In the genomic region with DNA sequence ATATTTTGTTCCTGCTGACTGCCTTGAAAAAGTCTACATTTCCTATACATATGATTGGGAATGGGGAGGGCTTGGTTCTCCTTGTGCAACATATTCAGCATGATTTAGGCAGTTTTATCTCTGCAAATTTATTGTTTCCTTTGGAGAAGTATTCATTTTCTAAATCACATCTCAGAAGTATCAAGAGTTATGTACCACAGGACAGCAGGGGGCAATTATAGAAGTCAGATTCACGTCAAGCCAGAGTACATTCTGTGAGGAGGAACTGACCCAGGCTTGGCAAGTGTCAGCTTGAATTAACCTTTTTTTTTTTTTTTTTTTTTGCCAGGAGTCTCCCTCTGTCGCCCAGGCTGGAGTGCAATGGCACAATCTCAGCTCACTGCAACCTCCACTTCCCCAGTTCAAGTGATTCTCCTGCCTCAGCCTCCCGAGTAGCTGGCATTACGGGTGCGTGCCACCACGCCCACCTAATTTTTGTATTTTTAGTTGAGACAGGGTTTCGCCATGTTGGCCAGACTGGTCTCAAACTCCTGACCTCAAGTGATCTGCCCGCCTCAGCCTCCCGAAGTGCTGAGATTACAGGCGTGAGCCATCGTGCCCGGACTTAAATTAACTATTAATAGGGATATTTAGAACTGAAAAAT, we compare ENCODE assay signal across 8 cellular contexts. TPM values are rescaled to one million over a fixed set of nuclear protein-coding genes. Genes with fewer than 3 reads are reported as not detected.
A peak's percentile ranks its signal among the peaks of the same experiment; 100 is the strongest.
DNase-seq lines count a peak whose midpoint lies in the region; ATAC-seq and TF ChIP-seq lines count a peak whose summit lies in the region.
"Not testable (repeated sequence)": the region's sequence is repeated elsewhere in the genome, so short reads cannot be mapped to it uniquely, and the experiment has no call there.

No MANE protein-coding gene starts in this region.

- H3K4me1 ChIP-seq in muscle layer of duodenum (ENCODE audit: control insufficient read depth in 1 of 2, insufficient read depth in 2 of 2, low read length in 2 of 2): not testable (repeated sequence)

- not testable (repeated sequence) for H3K36me3 Mint-ChIP-seq in CD14-positive monocyte; activated B cell treated with CpG ODN at 0.5 μM for 24 hours (ENCODE audit: low read depth); stimulated activated naive CD8-positive, alpha-beta T cell treated with anti-CD3 and anti-CD28 coated beads, Interleukin-15, Interleukin-2, amounts not matched to agents 100 ng/mL and 50 ng/mL, for 24 hours (ENCODE audit: low read depth)

- intact Hi-C loops in CD14-positive monocyte (cut with micrococcal nuclease) (loop anchor here in 1 of 2 donors (2.0 kb wide), 1 partner anchor 19 kb away; no protein-coding TSS in a partner anchor), activated B cell treated with CpG ODN at 0.5 μM for 24 hours (cut with micrococcal nuclease) (loop anchor here (1.0 kb wide), 2 partner anchors 18 to 66 kb away; a partner anchor contains a TSS)

- peak; percentile 30 for ATAC-seq in GM21576 (IDR thresholded peaks at IDR 0.05; ENCODE audit: unreplicated experiment)
- ATAC-seq in activated B cell treated with CpG ODN at 0.5 μM for 24 hours (ENCODE audit: low read depth): peak; percentile 68

- peak overlapping the region; percentile 91 to 97 (median 94) for H3K27ac Mint-ChIP-seq in CD14-positive monocyte
- peak overlapping the region; percentile 99 for H3K27ac Mint-ChIP-seq in activated B cell treated with CpG ODN at 0.5 μM for 24 hours
- H3K27ac Mint-ChIP-seq in stimulated activated naive CD8-positive, alpha-beta T cell treated with anti-CD3 and anti-CD28 coated beads, Interleukin-15, Interleukin-2, amounts not matched to agents 100 ng/mL and 50 ng/mL, for 24 hours: peak overlapping the region; percentile 88

- DNase-seq in CD14-positive monocyte (ENCODE audit: low spot score); activated B cell treated with CpG ODN at 0.5 μM for 24 hours: not testable (repeated sequence)
- peak; percentile 75 for DNase-seq in NAMALWA (ENCODE audit: low spot score)
- DNase-seq in amniotic epithelial cell (ENCODE audit: low read depth): peak; percentile 20
- DNase-seq in germinal center (ENCODE audit: low spot score): peak; percentile 47

- POLR2A ChIA-PET in activated B cell treated with CpG ODN at 0.5 μM for 24 hours (lab: Charles Lee): interaction anchor here (0.5 to 14.8 kb wide), 23 partner anchors 10 to 608 kb away, joined by 3 to 376 read pairs (median 7); a partner anchor contains a TSS

- H3K27ac ChIP-seq in muscle layer of duodenum (ENCODE audit: low read length): peak overlapping the region; percentile 82

- H3K4me3 Mint-ChIP-seq in CD14-positive monocyte: peak overlapping the region; percentile 43 to 70
- peak overlapping the region; percentile 72 for H3K4me3 Mint-ChIP-seq in activated B cell treated with CpG ODN at 0.5 μM for 24 hours
- H3K4me3 Mint-ChIP-seq in stimulated activated naive CD8-positive, alpha-beta T cell treated with anti-CD3 and anti-CD28 coated beads, Interleukin-15, Interleukin-2, amounts not matched to agents 100 ng/mL and 50 ng/mL, for 24 hours: peak overlapping the region; percentile 72

- H3K9me3 ChIP-seq in muscle layer of duodenum (ENCODE audit: control insufficient read depth in 1 of 2, low read length in 2 of 2): not testable (repeated sequence)

- H3K4me1 Mint-ChIP-seq in CD14-positive monocyte: peaks cover 52% of the 10 kb centered on the region
- peaks cover 97% of the 10 kb centered on the region for H3K4me1 Mint-ChIP-seq in activated B cell treated with CpG ODN at 0.5 μM for 24 hours
- not testable (repeated sequence) for H3K4me1 Mint-ChIP-seq in stimulated activated naive CD8-positive, alpha-beta T cell treated with anti-CD3 and anti-CD28 coated beads, Interleukin-15, Interleukin-2, amounts not matched to agents 100 ng/mL and 50 ng/mL, for 24 hours (ENCODE audit: low read depth)

- CTCF ChIA-PET in activated B cell treated with CpG ODN at 0.5 μM for 24 hours (lab: Charles Lee): interaction anchor here (0.7 to 2.0 kb wide), 8 partner anchors 16 to 66 kb away, joined by 3 to 10 read pairs (median 4); a partner anchor contains a TSS

- H3K4me3 ChIP-seq in muscle layer of duodenum (ENCODE audit: low read depth in 1 of 2, low read length in 2 of 2): peak overlapping the region in 1 of 2 donors; percentile 31

- H3K36me3 ChIP-seq in muscle layer of duodenum (ENCODE audit: control insufficient read depth in 1 of 2, insufficient read depth in 2 of 2, low read length in 2 of 2): not testable (repeated sequence)

- not testable (repeated sequence) for TF ChIP-seq CTCF in CD14-positive monocyte (IDR thresholded peaks at IDR 0.05); activated B cell treated with CpG ODN at 0.5 μM for 24 hours (IDR thresholded peaks at IDR 0.05)

- H3K27me3 Mint-ChIP-seq in CD14-positive monocyte (ENCODE audit: low read depth in 3 of 3); activated B cell treated with CpG ODN at 0.5 μM for 24 hours; stimulated activated naive CD8-positive, alpha-beta T cell treated with anti-CD3 and anti-CD28 coated beads, Interleukin-15, Interleukin-2, amounts not matched to agents 100 ng/mL and 50 ng/mL, for 24 hours: not testable (repeated sequence)

- not testable (repeated sequence) for H3K27me3 ChIP-seq in muscle layer of duodenum (ENCODE audit: low read depth, low read length)

- H3K9me3 Mint-ChIP-seq in CD14-positive monocyte: peaks cover 2 to 17% (median 11%) of the 10 kb centered on the region in 7 donors
- H3K9me3 Mint-ChIP-seq in activated B cell treated with CpG ODN at 0.5 μM for 24 hours: not testable (repeated sequence)
- H3K9me3 Mint-ChIP-seq in stimulated activated naive CD8-positive, alpha-beta T cell treated with anti-CD3 and anti-CD28 coated beads, Interleukin-15, Interleukin-2, amounts not matched to agents 100 ng/mL and 50 ng/mL, for 24 hours: peaks cover 10% of the 10 kb centered on the region

RNA-seq across cellular contexts. Expression of a gene that starts 18.2 kb away (rescaled TPM):
- 10 to 100 TPM; 12.7 to 16.8 TPM for polyA plus RNA-seq in CD14-positive monocyte
- total RNA-seq in activated B cell treated with CpG ODN at 0.5 μM for 24 hours: 111 and 144 TPM in 2 replicates
